16 cellular contexts compared by ENCODE assay signal in genomic region chr6:169254456-169255316, GRCh38. TPM values are rescaled to one million over a fixed set of nuclear protein-coding genes. Genes with fewer than 3 reads are reported as not detected.
DNase-seq lines count a peak whose midpoint lies in the region; ATAC-seq and TF ChIP-seq lines count a peak whose summit lies in the region.
"Had no signal": no experiment of that assay in that cellular context is flagged by ENCODE, and none has a peak within 500 bp of the region (broad histone marks: within the 10 kb centered on the region; RNA-seq: fewer than 3 reads in every experiment).

No MANE protein-coding gene starts in this region.

- peaks cover 21% of the 10 kb centered on the region for H3K4me1 Mint-ChIP-seq in activated CD4-positive, alpha-beta memory T cell treated with anti-CD3 and anti-CD28 coated beads for 36 hours (ENCODE audit: low read depth)
- H3K4me1 Mint-ChIP-seq: activated CD4-positive, alpha-beta memory T cell treated with anti-CD3 and anti-CD28 coated beads, Interleukin-2, amount 10 ng/mL, durations not matched to agents 7 days and 5 days had no signal

- H3K4me3 ChIP-seq in SK-N-SH (ENCODE audit: low read depth in 2 of 2, low read length in 1 of 2) = no peak overlapping the region
- H3K4me3 ChIP-seq in ascending aorta = peak overlapping the region; percentile 32 to 82
- peak overlapping the region in 1 of 2 experiments; percentile 98 for H3K4me3 ChIP-seq in mesenchymal stem cell (ENCODE audit: insufficient read depth in 1 of 2, low read depth in 1 of 2, low read length in 2 of 2)
- H3K4me3 ChIP-seq in upper lobe of right lung = no peak overlapping the region
- H3K4me3 ChIP-seq in transverse colon = no peak overlapping the region

- TF ChIP-seq EP300 in SK-N-SH (IDR thresholded peaks at IDR 0.05; ENCODE audit: borderline replicate concordance in 1 of 2, low read depth in 1 of 2, low read length in 1 of 2) (no peak), transverse colon (IDR thresholded peaks at IDR 0.05; ENCODE audit: low read depth) (no peak)

- no peak overlapping the region for H4K8ac ChIP-seq in mesenchymal stem cell (ENCODE audit: low read length)

- H3F3A ChIP-seq in SK-N-SH (replicated peaks; ENCODE audit: insufficient read depth) = peaks cover 11% of the 10 kb centered on the region

- no peak overlapping the region for H4K91ac ChIP-seq in mesenchymal stem cell (ENCODE audit: low read length)

- peak overlapping the region in 1 of 2 experiments; percentile 41 for H3K14ac ChIP-seq in mesenchymal stem cell (ENCODE audit: low read length in 2 of 2)

- WGBS in SK-N-SH (ENCODE audit: low lambda C conversion rate) = 64% methylated on average over 11 of the region's 19 CpGs
- 59% methylated on average over 19 of the region's 19 CpGs for WGBS in mesenchymal stem cell
- 32% methylated on average over 19 of the region's 19 CpGs; no CpG with 5 or more reads in 1 of the 2 donors for WGBS in transverse colon (ENCODE audit: low coverage in 1 of 2), 2 donors

- H3K9me3 ChIP-seq in SK-N-SH = no peaks in the 10 kb centered on the region
- no peaks in the 10 kb centered on the region for H3K9me3 ChIP-seq in ascending aorta
- peaks cover 4% of the 10 kb centered on the region for H3K9me3 ChIP-seq in mesenchymal stem cell (ENCODE audit: control insufficient read depth, low read length)
- H3K9me3 ChIP-seq in upper lobe of right lung = no peaks in the 10 kb centered on the region
- H3K9me3 ChIP-seq in transverse colon = no peaks in the 10 kb centered on the region

- DNase-seq in SK-N-SH (no peak), ascending aorta (ENCODE audit: low spot score in 2 of 2) (no peak), mesenchymal stem cell (no peak), upper lobe of right lung (peak; percentile 23), GF-D8 (lab: John Stamatoyannopoulos, UW) (no peak), transverse colon (no peak)
- no peak for DNase-seq in activated CD4-positive, alpha-beta memory T cell treated with anti-CD3 and anti-CD28 coated beads for 36 hours
- DNase-seq: activated CD4-positive, alpha-beta memory T cell treated with anti-CD3 and anti-CD28 coated beads, Interleukin-2, amount 10 ng/mL, durations not matched to agents 7 days and 5 days; activated naive CD8-positive, alpha-beta T cell treated with anti-CD3 and anti-CD28 coated beads for 36 hours; activated T-cell treated with anti-CD3 and anti-CD28 coated beads, Interleukin-2, amount 50 U/mL, for 72 hours; CD8-positive, alpha-beta memory T cell; effector CD8-positive, alpha-beta T cell; NCI-H2081; NK-92 treated with Interleukin-12 subunit alpha and Interleukin-12 subunit beta, amount 100 ng/mL, for 24 hours had no signal

- H4K20me1 ChIP-seq in SK-N-SH (ENCODE audit: insufficient read depth) = 0 out of 2 replicates have a peak, but pooled peaks cover 9% of the 10 kb centered on the region

- TF ChIP-seq POLR2A in transverse colon (IDR thresholded peaks at IDR 0.05) = no peak

- peak overlapping the region; percentile 30 for H2AK5ac ChIP-seq in mesenchymal stem cell (ENCODE audit: low read length, severe bottlenecking)

- H3K9me2 ChIP-seq in SK-N-SH = no peaks in the 10 kb centered on the region

- H3K9ac ChIP-seq in SK-N-SH = no peak overlapping the region
- H3K9ac ChIP-seq in mesenchymal stem cell (ENCODE audit: low read length) = peak overlapping the region; percentile 99

- H3K4ac ChIP-seq in mesenchymal stem cell (ENCODE audit: low read depth in 1 of 2, low read length in 2 of 2) = no peak overlapping the region

- H3K36me3 Mint-ChIP-seq in activated CD4-positive, alpha-beta memory T cell treated with anti-CD3 and anti-CD28 coated beads for 36 hours = no peaks in the 10 kb centered on the region
- H3K36me3 Mint-ChIP-seq: activated naive CD8-positive, alpha-beta T cell treated with anti-CD3 and anti-CD28 coated beads for 36 hours; CD8-positive, alpha-beta memory T cell had no signal

- peaks cover 52% of the 10 kb centered on the region for H3K27me3 Mint-ChIP-seq in activated CD4-positive, alpha-beta memory T cell treated with anti-CD3 and anti-CD28 coated beads for 36 hours

- H2BK5ac ChIP-seq in mesenchymal stem cell (ENCODE audit: low read depth, low read length, poor library complexity, severe bottlenecking) = no peak overlapping the region

- no peak overlapping the region for H3K23ac ChIP-seq in mesenchymal stem cell (ENCODE audit: low read length in 2 of 2)

- no peaks in the 10 kb centered on the region for H3K36me3 ChIP-seq in SK-N-SH (replicated peaks in 1 of 2; ENCODE audit: control insufficient read depth in 1 of 2, insufficient read depth in 2 of 2, low read length in 1 of 2)
- H3K36me3 ChIP-seq in ascending aorta = peaks cover 0 to under 1% of the 10 kb centered on the region in 2 donors
- peaks cover 0 to 28% of the 10 kb centered on the region in 2 experiments for H3K36me3 ChIP-seq in mesenchymal stem cell (ENCODE audit: control insufficient read depth in 1 of 2, insufficient read depth in 2 of 2, low read depth in 1 of 2, low read length in 2 of 2)
- no peaks in the 10 kb centered on the region for H3K36me3 ChIP-seq in upper lobe of right lung
- no peaks in the 10 kb centered on the region for H3K36me3 ChIP-seq in transverse colon
- H3K36me3 ChIP-seq: cardiac muscle cell had no signal

- H2AFZ ChIP-seq in SK-N-SH (ENCODE audit: low read depth) = no peak overlapping the region
- no peak overlapping the region for H2AFZ ChIP-seq in mesenchymal stem cell (ENCODE audit: low read depth, low read length)

- H3K27me3 ChIP-seq in SK-N-SH (ENCODE audit: insufficient read depth) (no peaks in the 10 kb centered on the region), ascending aorta (no peaks in the 10 kb centered on the region), mesenchymal stem cell (ENCODE audit: control insufficient read depth in 1 of 2, insufficient read depth in 1 of 2, low read length in 2 of 2) (peaks cover 0 to 9% of the 10 kb centered on the region in 2 experiments), upper lobe of right lung (peaks cover 46% of the 10 kb centered on the region), transverse colon (peaks cover 43% of the 10 kb centered on the region)

- no peak overlapping the region for H3K27ac Mint-ChIP-seq in activated CD4-positive, alpha-beta memory T cell treated with anti-CD3 and anti-CD28 coated beads for 36 hours
- H3K27ac Mint-ChIP-seq: activated CD4-positive, alpha-beta memory T cell treated with anti-CD3 and anti-CD28 coated beads, Interleukin-2, amount 10 ng/mL, durations not matched to agents 7 days and 5 days; activated naive CD8-positive, alpha-beta T cell treated with anti-CD3 and anti-CD28 coated beads for 36 hours; activated T-cell treated with anti-CD3 and anti-CD28 coated beads, Interleukin-2, amount 50 U/mL, for 72 hours had no signal

- in situ Hi-C loops in transverse colon (cut with MboI; ENCODE audit: low pct_ligation_motif_present in 1 of 4, low pct_unique_long_range_greater_than_20kb in 1 of 4, low sequenced_read_pairs in 3 of 4) = no loop called here

- CTCF ChIA-PET in SK-N-SH (lab: Yijun Ruan, JAX) = interaction anchor here (0.9 kb wide), 1 partner anchor 16 kb away, joined by 3 read pairs; no protein-coding TSS in a partner anchor
- CTCF ChIA-PET in activated CD4-positive, alpha-beta memory T cell treated with anti-CD3 and anti-CD28 coated beads for 36 hours (lab: Charles Lee) = no interaction called here

- H2BK12ac ChIP-seq in mesenchymal stem cell (ENCODE audit: low read length in 2 of 2) = no peak overlapping the region

- H3K4me1 ChIP-seq in SK-N-SH (ENCODE audit: control insufficient read depth in 1 of 2, insufficient read depth in 2 of 2, low read depth in 1 of 2, low read length in 1 of 2) (peaks cover 4 to 22% of the 10 kb centered on the region in 2 experiments; a peak in 2 of 4 replicates), ascending aorta (peaks cover 0 to 10% of the 10 kb centered on the region in 2 donors), mesenchymal stem cell (ENCODE audit: control insufficient read depth, insufficient read depth, low read depth, low read length) (peaks cover 18% of the 10 kb centered on the region), upper lobe of right lung (peaks cover 10% of the 10 kb centered on the region), transverse colon (peaks cover 0 to 6% (median 0%) of the 10 kb centered on the region in 4 donors)

- no peak overlapping the region for H2BK120ac ChIP-seq in mesenchymal stem cell (ENCODE audit: low read depth, low read length)

- TF ChIP-seq CTCF in SK-N-SH (IDR thresholded peaks at IDR 0.05) (no peak), ascending aorta (IDR thresholded peaks at IDR 0.05) (no peak), upper lobe of right lung (IDR thresholded peaks at IDR 0.05) (no peak), transverse colon (IDR thresholded peaks at IDR 0.05) (no peak)

- H3K79me2 ChIP-seq in SK-N-SH (ENCODE audit: insufficient read depth) = peaks cover 35% of the 10 kb centered on the region

- H2BK15ac ChIP-seq in mesenchymal stem cell (ENCODE audit: low read depth, poor library complexity, severe bottlenecking) = no peak overlapping the region

- no peaks in the 10 kb centered on the region for H3K9me3 Mint-ChIP-seq in activated CD4-positive, alpha-beta memory T cell treated with anti-CD3 and anti-CD28 coated beads for 36 hours
- H3K9me3 Mint-ChIP-seq: activated CD4-positive, alpha-beta memory T cell treated with anti-CD3 and anti-CD28 coated beads, Interleukin-2, amount 10 ng/mL, durations not matched to agents 7 days and 5 days; activated naive CD8-positive, alpha-beta T cell treated with anti-CD3 and anti-CD28 coated beads for 36 hours; activated T-cell treated with anti-CD3 and anti-CD28 coated beads, Interleukin-2, amount 50 U/mL, for 72 hours; CD8-positive, alpha-beta memory T cell had no signal

- H3K27ac ChIP-seq in SK-N-SH (ENCODE audit: low read depth in 2 of 2, low read length in 1 of 2) (peak overlapping the region; percentile 11 to 73; a peak in 2 of 4 replicates), ascending aorta (peak overlapping the region; percentile 63 to 71), mesenchymal stem cell (ENCODE audit: low read length, poor library complexity, severe bottlenecking) (no peak overlapping the region), upper lobe of right lung (no peak overlapping the region), transverse colon (peak overlapping the region in 1 of 4 donors; percentile 77)
- H3K27ac ChIP-seq: cardiac muscle cell had no signal

- no peak overlapping the region for H3K4me3 Mint-ChIP-seq in activated CD4-positive, alpha-beta memory T cell treated with anti-CD3 and anti-CD28 coated beads for 36 hours
- H3K4me3 Mint-ChIP-seq: activated CD4-positive, alpha-beta memory T cell treated with anti-CD3 and anti-CD28 coated beads, Interleukin-2, amount 10 ng/mL, durations not matched to agents 7 days and 5 days had no signal

- peak overlapping the region; percentile 87 for H3K4me2 ChIP-seq in SK-N-SH
- no peak overlapping the region for H3K4me2 ChIP-seq in mesenchymal stem cell (ENCODE audit: low read length, poor library complexity, severe bottlenecking)

- no peak for TF ChIP-seq RAD21 in SK-N-SH (IDR thresholded peaks at IDR 0.05; ENCODE audit: low read length)

- POLR2A ChIA-PET in SK-N-SH (lab: Yijun Ruan, JAX) = no interaction called here
- POLR2A ChIA-PET in activated CD4-positive, alpha-beta memory T cell treated with anti-CD3 and anti-CD28 coated beads for 36 hours (lab: Charles Lee) = no interaction called here

- no peak overlapping the region for H3K18ac ChIP-seq in mesenchymal stem cell (ENCODE audit: low read depth in 1 of 2, low read length in 2 of 2)

- intact Hi-C loops in ascending aorta (cut with DNase I) (loop anchor here (2.0 to 10.0 kb wide), 8 partner anchors 42 to 360 kb away; no protein-coding TSS in a partner anchor), upper lobe of right lung (cut with DNase I) (no loop called here), transverse colon (cut with DNase I; ENCODE audit: low total_unique reads) (loop anchor here (5.0 kb wide), 1 partner anchor 577 kb away; no protein-coding TSS in a partner anchor)
- intact Hi-C loops in activated CD4-positive, alpha-beta memory T cell treated with anti-CD3 and anti-CD28 coated beads for 36 hours (cut with micrococcal nuclease) = no loop called here

- no peaks in the 10 kb centered on the region for H3K79me1 ChIP-seq in mesenchymal stem cell (replicated peaks; ENCODE audit: low read length, poor library complexity, severe bottlenecking)

- no peak for ATAC-seq in SK-N-SH treated with all-trans-retinoic acid at 6 μM for 48 hours
- ATAC-seq in upper lobe of right lung = no peak
- ATAC-seq: activated T-cell treated with anti-CD3 and anti-CD28 coated beads, Interleukin-2, amount 50 U/mL, for 72 hours had no signal

RNA-seq across cellular contexts. Expression of gene THBS2, which starts 1.0 kb away (rescaled TPM):
- 105 and 166 TPM in 2 replicates for polyA plus RNA-seq in SK-N-SH (2012; rRNA removed)
- polyA plus RNA-seq in SK-N-SH (2012; cell fraction: cytosol; rRNA removed) = 65.3 and 85.1 TPM in 2 replicates
- polyA plus RNA-seq in SK-N-SH (2012; cell fraction: nucleus; rRNA removed) = 172 and 184 TPM in 2 replicates
- total RNA-seq in ascending aorta (709 TPM), upper lobe of right lung (23.7 TPM), transverse colon (10 to 100 TPM; 11.5 to 25.5 (median 18.1) TPM)
- 1.1 TPM for polyA plus RNA-seq in mesenchymal stem cell (2013, experiment 1 of 2)
- polyA plus RNA-seq in mesenchymal stem cell (2013, experiment 2 of 2) = 1.2 TPM
- not detected for total RNA-seq in activated CD4-positive, alpha-beta memory T cell treated with anti-CD3 and anti-CD28 coated beads for 36 hours
- total RNA-seq: activated CD4-positive, alpha-beta memory T cell treated with anti-CD3 and anti-CD28 coated beads, Interleukin-2, amount 10 ng/mL, durations not matched to agents 7 days and 5 days; activated naive CD8-positive, alpha-beta T cell treated with anti-CD3 and anti-CD28 coated beads for 36 hours; activated T-cell treated with anti-CD3 and anti-CD28 coated beads, Interleukin-2, amount 50 U/mL, for 72 hours; CD8-positive, alpha-beta memory T cell had no signal

Comparison
In these comparisons a context has a peak if more than half of its experiments do, and no peak if none do; other contexts are left out.
1. H3K27ac ChIP-seq: peak in SK-N-SH (2 of 2) and ascending aorta (2 of 2); none in mesenchymal stem cell (single experiment) and upper lobe of right lung (single experiment).
2. H3K4me3 ChIP-seq: peak in ascending aorta (2 of 2); none in SK-N-SH (0 of 2), upper lobe of right lung (single experiment) and transverse colon (0 of 4).
3. RNA of gene THBS2, which starts 1.0 kb away (total RNA-seq): 709 TPM in ascending aorta (single experiment); 23.7 TPM in upper lobe of right lung (single experiment), 11.5 to 25.5 TPM in transverse colon and not detected in activated CD4-positive, alpha-beta memory T cell treated with anti-CD3 and anti-CD28 coated beads for 36 hours; every median in the first group is over 10 times any median in the second.
4. intact Hi-C loops: an anchor here in ascending aorta (2.0 to 10.0 kb wide) and transverse colon (5.0 kb wide); none called in upper lobe of right lung and activated CD4-positive, alpha-beta memory T cell treated with anti-CD3 and anti-CD28 coated beads for 36 hours.